ENCODE assay signal across 20 cellular contexts in the genomic region with DNA sequence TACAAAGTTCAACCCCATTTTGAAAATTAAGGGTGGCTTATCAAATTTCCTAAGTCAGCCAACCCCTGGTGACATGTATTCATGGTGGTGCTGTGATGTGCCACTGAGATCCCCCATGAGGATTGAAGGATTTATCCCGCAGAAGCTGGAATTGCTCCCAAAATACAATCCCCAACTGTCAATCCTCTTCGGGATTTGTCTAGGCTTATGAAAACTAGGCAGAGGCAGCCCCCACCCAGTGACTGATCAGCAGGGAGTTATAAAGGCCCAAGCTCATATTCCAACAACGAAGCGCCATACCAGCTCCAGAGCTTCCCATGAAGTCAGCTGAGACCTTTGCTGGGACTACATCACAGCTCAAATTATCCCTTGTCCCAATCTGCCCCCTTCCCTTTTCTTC.
"Had no signal": no experiment of that assay in that cellular context is flagged by ENCODE, and none has a peak within 500 bp of the region (broad histone marks: within the 10 kb centered on the region; RNA-seq: fewer than 3 reads in every experiment).

No MANE protein-coding gene starts in this region.

- DNase-seq: Karpas-422, KBM-7, MG63, NCI-H1092, NCI-H1105 treated with DMSO at 0.1 percent for 48 hours, NCI-H1417 treated with DMSO at 0.1 percent for 48 hours, NCI-H146, NCI-H1694 treated with DMSO at 0.1 percent for 48 hours, NCI-H1930, NCI-H2081, NCI-H2107, NCI-H345, NCI-H446 treated with DMSO at 0.1 percent for 48 hours, NCI-H510A treated with DMSO at 0.1 percent for 48 hours, NCI-H526, Right ventricle myocardium superior, RPMI8226, SIG-M5 had no signal

- H3K4me3 ChIP-seq: MG63, SJSA1, SK-N-MC had no signal

- H3K27ac ChIP-seq: SJSA1, SK-N-MC had no signal

- H3K9me3 ChIP-seq: MG63, SJSA1 had no signal

- H3K27me3 ChIP-seq: MG63, SJSA1 had no signal

- H3K36me3 ChIP-seq: MG63, SJSA1 had no signal
